In genomic region chr2:105597831-105598293, GRCh38 we compare ENCODE assay signal across 20 cellular contexts.
DNase-seq lines count a peak whose midpoint lies in the region; ATAC-seq lines count a peak whose summit lies in the region.
"Had no signal": no experiment of that assay in that cellular context is flagged by ENCODE, and none has a peak within 500 bp of the region (broad histone marks: within the 10 kb centered on the region; RNA-seq: fewer than 3 reads in every experiment).

No MANE protein-coding gene starts in this region.

- intact Hi-C loops in left ventricle myocardium superior (cut with micrococcal nuclease) = no loop called here

- in situ Hi-C loops in G401 (cut with HindIII; ENCODE audit: low sequenced_read_pairs) = no loop called here

- ATAC-seq in left ventricle myocardium superior = no peak
- ATAC-seq in GM18867 (IDR thresholded peaks at IDR 0.05; ENCODE audit: unreplicated experiment) = no peak
- ATAC-seq: GM12878; stimulated activated memory B cell treated with anti-CD40 and anti-IgM and Interleukin-4, amounts not matched to agents 10 μg/mL and 1 μg/mL and 100 μg/mL, for 72 hours had no signal

- DNase-seq in G401 (ENCODE audit: low spot score) (peak; percentile 82), NCI-H524 treated with DMSO at 0.1 percent for 48 hours (lab: John Stamatoyannopoulos, UW) (peak; percentile 15), cerebellar cortex (ENCODE audit: low spot score) (peak; percentile 76), retina (peak; percentile 38), left ventricle myocardium superior (no peak), SHP77 treated with DMSO at 0.1 percent for 48 hours (lab: John Stamatoyannopoulos, UW) (no peak), NOMO-1 (lab: John Stamatoyannopoulos, UW; ENCODE audit: unreplicated experiment in 2 of 2) (no peak)
- DNase-seq: activated CD4-positive, alpha-beta memory T cell treated with anti-CD3 and anti-CD28 coated beads for 36 hours; CD8-positive, alpha-beta memory T cell; DMS79; heart left ventricle; left cardiac atrium; NCI-H1694 treated with DMSO at 0.1 percent for 48 hours; NCI-H526 treated with DMSO at 0.1 percent for 48 hours; nephron progenitor cell; stimulated activated CD4-positive, alpha-beta T cell treated with anti-CD3 and anti-CD28 coated beads, Interleukin-2, amount 100 ng/mL, for 24 hours; T-helper 9 cell had no signal

Comparison
In these comparisons a context has a peak if more than half of its experiments do, and no peak if none do; other contexts are left out.
1. DNase-seq: peak in G401 (single experiment), NCI-H524 treated with DMSO at 0.1 percent for 48 hours (single experiment), cerebellar cortex (single experiment) and retina (single experiment); none in left ventricle myocardium superior (single experiment), SHP77 treated with DMSO at 0.1 percent for 48 hours (single experiment) and NOMO-1 (0 of 2).